15 cellular contexts compared by ENCODE assay signal in genomic region chr4:4913628-4914027, GRCh38. TPM values are rescaled to one million over a fixed set of nuclear protein-coding genes. Genes with fewer than 3 reads are reported as not detected.
DNase-seq lines count a peak whose midpoint lies in the region; ATAC-seq and TF ChIP-seq lines count a peak whose summit lies in the region.
"Had no signal": no experiment of that assay in that cellular context is flagged by ENCODE, and none has a peak within 500 bp of the region (broad histone marks: within the 10 kb centered on the region; RNA-seq: fewer than 3 reads in every experiment).

No MANE protein-coding gene starts in this region.

- DNase-seq in adipocyte (ENCODE audit: low read depth), result no peak
- no peak for DNase-seq in lung (ENCODE audit: low spot score)
- no peak for DNase-seq in activated CD4-positive, alpha-beta memory T cell treated with anti-CD3 and anti-CD28 coated beads for 36 hours
- no peak for DNase-seq in DMS153 (lab: John Stamatoyannopoulos, UW)
- DNase-seq: CD4-positive, alpha-beta memory T cell; DND-41; GDM1; HCEC 1CT had no signal

- CTCF ChIA-PET in activated CD4-positive, alpha-beta memory T cell treated with anti-CD3 and anti-CD28 coated beads for 36 hours (lab: Charles Lee), result no interaction called here

- H3K9me3 Mint-ChIP-seq in activated CD4-positive, alpha-beta memory T cell treated with anti-CD3 and anti-CD28 coated beads for 36 hours, result peaks cover 6% of the 10 kb centered on the region

- no peak overlapping the region for H3K27ac Mint-ChIP-seq in activated CD4-positive, alpha-beta memory T cell treated with anti-CD3 and anti-CD28 coated beads for 36 hours
- H3K27ac Mint-ChIP-seq: B cell; CD4-positive, alpha-beta memory T cell; HFFc6 had no signal

- no peaks in the 10 kb centered on the region for H3K36me3 Mint-ChIP-seq in activated CD4-positive, alpha-beta memory T cell treated with anti-CD3 and anti-CD28 coated beads for 36 hours
- H3K36me3 Mint-ChIP-seq: CD4-positive, alpha-beta memory T cell had no signal

- no peaks in the 10 kb centered on the region; a peak in 1 of 22 replicates for H3K36me3 ChIP-seq in BLaER1 treated with 17β-estradiol and CSF1 and Interleukin-3, amounts not matched to agents 10 nM and 100 nM
- H3K36me3 ChIP-seq in adipocyte (ENCODE audit: control insufficient read depth, insufficient read depth, low read length, severe bottlenecking) (no peaks in the 10 kb centered on the region), lung (ENCODE audit: control insufficient read depth in 2 of 2, insufficient read depth in 2 of 2, low read length in 2 of 2) (no peaks in the 10 kb centered on the region), subcutaneous abdominal adipose tissue (ENCODE audit: control insufficient read depth in 5 of 5, insufficient read depth in 5 of 5, low read length in 5 of 5) (no peaks in the 10 kb centered on the region)

- H3K4me1 ChIP-seq in BLaER1 treated with 17β-estradiol and CSF1 and Interleukin-3, amounts not matched to agents 10 nM and 100 nM, result peaks cover 0 to 29% (median 18%) of the 10 kb centered on the region in 10 experiments; a peak in 17 of 20 replicates
- peaks cover 32% of the 10 kb centered on the region for H3K4me1 ChIP-seq in adipocyte (ENCODE audit: control insufficient read depth, insufficient read depth, low read length)
- H3K4me1 ChIP-seq in lung (ENCODE audit: control insufficient read depth in 2 of 2, insufficient read depth in 2 of 2, low read length in 2 of 2), result no peaks in the 10 kb centered on the region
- H3K4me1 ChIP-seq in subcutaneous abdominal adipose tissue (ENCODE audit: control insufficient read depth in 5 of 5, insufficient read depth in 5 of 5, low read length in 5 of 5), result peaks cover 4 to 26% (median 22%) of the 10 kb centered on the region in 5 donors

- peak overlapping the region in 2 of 11 experiments; percentile 16 to 47; a peak in 4 of 22 replicates for H3K27ac ChIP-seq in BLaER1 treated with 17β-estradiol and CSF1 and Interleukin-3, amounts not matched to agents 10 nM and 100 nM
- H3K27ac ChIP-seq in lung (ENCODE audit: low read depth in 1 of 2, low read length in 1 of 2) (no peak overlapping the region), subcutaneous abdominal adipose tissue (ENCODE audit: low read depth, low read length) (peak overlapping the region; percentile 59)
- H3K27ac ChIP-seq: C4-2B had no signal

- ATAC-seq in lung (ENCODE audit: insufficient read depth, low FRiP score) (peak; percentile 5), HG03025 (IDR thresholded peaks at IDR 0.05; ENCODE audit: low FRiP score, unreplicated experiment) (no peak)

- intact Hi-C loops in activated CD4-positive, alpha-beta memory T cell treated with anti-CD3 and anti-CD28 coated beads for 36 hours (cut with micrococcal nuclease), result no loop called here

- no peak overlapping the region for H3K4me3 Mint-ChIP-seq in activated CD4-positive, alpha-beta memory T cell treated with anti-CD3 and anti-CD28 coated beads for 36 hours
- H3K4me3 Mint-ChIP-seq: B cell; CD4-positive, alpha-beta memory T cell; HFFc6 had no signal

- no peak for TF ChIP-seq CTCF in lung (IDR thresholded peaks at IDR 0.05; ENCODE audit: control extremely low read depth, extremely low read depth)

- H3K27me3 Mint-ChIP-seq in activated CD4-positive, alpha-beta memory T cell treated with anti-CD3 and anti-CD28 coated beads for 36 hours, result peaks cover 6% of the 10 kb centered on the region

- H3K27me3 ChIP-seq in BLaER1 treated with 17β-estradiol and CSF1 and Interleukin-3, amounts not matched to agents 10 nM and 100 nM, result no peaks in the 10 kb centered on the region
- no peaks in the 10 kb centered on the region for H3K27me3 ChIP-seq in adipocyte (replicated peaks; ENCODE audit: control insufficient read depth, insufficient read depth, low read length)
- H3K27me3 ChIP-seq in lung (ENCODE audit: control insufficient read depth, insufficient read depth), result no peaks in the 10 kb centered on the region
- H3K27me3 ChIP-seq in subcutaneous abdominal adipose tissue (ENCODE audit: control insufficient read depth in 5 of 5, insufficient read depth in 4 of 5, low read length in 5 of 5), result peaks cover 0 to 3% (median 0%) of the 10 kb centered on the region in 5 donors

- no peak overlapping the region for H3K4me3 ChIP-seq in BLaER1 treated with 17β-estradiol and CSF1 and Interleukin-3, amounts not matched to agents 10 nM and 100 nM
- H3K4me3 ChIP-seq in adipocyte (ENCODE audit: low read length) (peak overlapping the region; percentile 16), lung (no peak overlapping the region), subcutaneous abdominal adipose tissue (ENCODE audit: low read depth in 1 of 5, low read length in 5 of 5) (no peak overlapping the region)

- H3K4me1 Mint-ChIP-seq in activated CD4-positive, alpha-beta memory T cell treated with anti-CD3 and anti-CD28 coated beads for 36 hours (ENCODE audit: low read depth), result no peaks in the 10 kb centered on the region
- H3K4me1 Mint-ChIP-seq: CD4-positive, alpha-beta memory T cell had no signal

- H4K20me1 ChIP-seq in BLaER1 treated with 17β-estradiol and CSF1 and Interleukin-3, amounts not matched to agents 10 nM and 100 nM, result no peaks in the 10 kb centered on the region

- H3K4me2 ChIP-seq in BLaER1 treated with 17β-estradiol and CSF1 and Interleukin-3, amounts not matched to agents 10 nM and 100 nM, result peak overlapping the region in 9 of 11 experiments; percentile 5 to 79 (median 45); a peak in 15 of 22 replicates

- POLR2A ChIA-PET in activated CD4-positive, alpha-beta memory T cell treated with anti-CD3 and anti-CD28 coated beads for 36 hours (lab: Charles Lee), result no interaction called here

- H3K9ac ChIP-seq in BLaER1 treated with 17β-estradiol and CSF1 and Interleukin-3, amounts not matched to agents 10 nM and 100 nM, result no peak overlapping the region
- H3K9ac ChIP-seq in adipocyte (ENCODE audit: low read length) (peak overlapping the region; percentile 68), subcutaneous abdominal adipose tissue (ENCODE audit: low read length in 5 of 5) (no peak overlapping the region)

- H3K9me3 ChIP-seq in BLaER1 treated with 17β-estradiol and CSF1 and Interleukin-3, amounts not matched to agents 10 nM and 100 nM (replicated peaks in 1 of 11), result peaks cover 25 to 47% (median 34%) of the 10 kb centered on the region in 11 experiments
- peaks cover 11% of the 10 kb centered on the region for H3K9me3 ChIP-seq in adipocyte (ENCODE audit: control insufficient read depth, low read length)
- peaks cover 0 to 2% of the 10 kb centered on the region in 2 donors for H3K9me3 ChIP-seq in lung (ENCODE audit: control insufficient read depth in 2 of 2, insufficient read depth in 1 of 2, low read length in 1 of 2)
- peaks cover 0 to 8% (median 0%) of the 10 kb centered on the region in 5 donors for H3K9me3 ChIP-seq in subcutaneous abdominal adipose tissue (ENCODE audit: control insufficient read depth in 5 of 5, low read length in 5 of 5)

RNA-seq across cellular contexts. Expression of gene MSX1, which starts 54.2 kb away (rescaled TPM):
- 1 to 10 TPM in 1 of 2 donors, under 1 TPM in 1; 0.82 to 4.0 TPM for total RNA-seq in lung
- polyA plus RNA-seq in lung, result 1 to 10 TPM; 2.5 to 3.1 TPM
- under 1 TPM in 1 of 2 experiments, not detected in 1; 0.12 TPM for total RNA-seq in activated CD4-positive, alpha-beta memory T cell treated with anti-CD3 and anti-CD28 coated beads for 36 hours
- total RNA-seq: B cell; CD4-positive, alpha-beta memory T cell; H1 had no signal
- polyA plus RNA-seq: CD4-positive, alpha-beta memory T cell had no signal
